In genomic region chr10:94456942-94457341, GRCh38 we compare ENCODE assay signal across 28 cellular contexts.
"Had no signal": no experiment of that assay in that cellular context is flagged by ENCODE, and none has a peak within 500 bp of the region (broad histone marks: within the 10 kb centered on the region; RNA-seq: fewer than 3 reads in every experiment).

No MANE protein-coding gene starts in this region.

- DNase-seq: colonic mucosa; cortex of kidney; dermis blood vessel endothelial cell; dorsolateral prefrontal cortex; effector CD4-positive, alpha-beta T cell; effector CD8-positive, alpha-beta T cell; effector memory CD4-positive, alpha-beta T cell; effector memory CD8-positive, alpha-beta T cell; endodermal cell; erythroblast; esophagus squamous epithelium; foreskin fibroblast; foreskin keratinocyte; foreskin melanocyte; gastrocnemius medialis; glutamatergic neuron; head of caudate nucleus; heart left ventricle; heart right ventricle had no signal

- H3K36me3 ChIP-seq: colonic mucosa had no signal

- H3K27ac Mint-ChIP-seq: dendritic cell treated with granulocyte-macrophage colony-stimulating factor and Interleukin-4, amounts not matched to agents 40 ng/mL and 50 ng/mL, for 4 days; effector memory CD8-positive, alpha-beta T cell; endodermal cell had no signal

- H3K4me3 Mint-ChIP-seq: dendritic cell treated with granulocyte-macrophage colony-stimulating factor and Interleukin-4, amounts not matched to agents 40 ng/mL and 50 ng/mL, for 4 days; effector memory CD8-positive, alpha-beta T cell; endodermal cell had no signal

- H3K27ac ChIP-seq: colonic mucosa, coronary artery, dorsolateral prefrontal cortex, epithelial cell of prostate, esophagus muscularis mucosa, esophagus squamous epithelium, foreskin keratinocyte, gastrocnemius medialis, gastroesophageal sphincter, heart left ventricle, heart right ventricle had no signal

- H3K4me1 Mint-ChIP-seq: endodermal cell had no signal

- H3K9me3 ChIP-seq: colonic mucosa, gastrocnemius medialis had no signal

- H3K4me3 ChIP-seq: colonic mucosa, coronary artery, dorsolateral prefrontal cortex, esophagus muscularis mucosa, esophagus squamous epithelium, gastrocnemius medialis, gastroesophageal sphincter, heart left ventricle, heart right ventricle had no signal

- H3K4me1 ChIP-seq: colonic mucosa, esophagus muscularis mucosa, esophagus squamous epithelium, foreskin keratinocyte, gastrocnemius medialis, gastroesophageal sphincter, heart left ventricle, heart right ventricle had no signal

- H3K27me3 ChIP-seq: colonic mucosa, dorsolateral prefrontal cortex, esophagus muscularis mucosa, esophagus squamous epithelium, foreskin keratinocyte, gastrocnemius medialis, gastroesophageal sphincter, heart left ventricle, heart right ventricle had no signal

- H3K27me3 Mint-ChIP-seq: dendritic cell treated with granulocyte-macrophage colony-stimulating factor and Interleukin-4, amounts not matched to agents 40 ng/mL and 50 ng/mL, for 4 days had no signal

- FAIRE-seq: endometrium, endothelial cell of umbilical vein, frontal cortex had no signal

- ATAC-seq: effector memory CD8-positive, alpha-beta T cell; esophagus mucosa; foreskin keratinocyte; gastrocnemius medialis; gastroesophageal sphincter; heart left ventricle; heart right ventricle had no signal
